1 cellular context compared by ENCODE assay signal in genomic region chr2:43219383-43220228, GRCh38.
TF ChIP-seq lines count a peak whose summit lies in the region.

No MANE protein-coding gene starts in this region.

TF ChIP-seq in GM12878, 131 proteins besides CTCF, POLR2A, EP300 and RAD21 (continued from another document and continues in another):
- TF ChIP-seq IRF5 (IDR thresholded peaks at IDR 0.05; ENCODE audit: borderline replicate concordance) (no peak), FOXM1 (IDR thresholded peaks at IDR 0.05; ENCODE audit: low read depth, low read length) (no peak), ZZZ3 (IDR thresholded peaks at IDR 0.05; ENCODE audit: control insufficient read depth, insufficient read length, low read depth) (no peak), ELK1 (IDR thresholded peaks at IDR 0.05; ENCODE audit: low read depth, low read length) (peak; percentile 57; the same call in 1 of the 2 replicates), NR2C1 (IDR thresholded peaks at IDR 0.05) (no peak), ATF2 (IDR thresholded peaks at IDR 0.05; ENCODE audit: low read length) (no peak), DPF2 (IDR thresholded peaks at IDR 0.05) (no peak), SUZ12 (IDR thresholded peaks at IDR 0.05; ENCODE audit: unreplicated experiment) (no peak), GABPA (IDR thresholded peaks at IDR 0.05; ENCODE audit: low read depth) (no peak), MYC (IDR thresholded peaks at IDR 0.05; ENCODE audit: insufficient read depth, insufficient read length, insufficient replicate concordance, low read length, severe bottlenecking) (no peak), ZBTB11 (CRISPR knock-in tag; IDR thresholded peaks at IDR 0.05) (no peak), BRCA1 (IDR thresholded peaks at IDR 0.05; ENCODE audit: low read depth, low read length) (no peak), ZNF384 (IDR thresholded peaks at IDR 0.05; ENCODE audit: borderline replicate concordance, low read depth, low read length) (no peak), TAF1 (IDR thresholded peaks at IDR 0.05; ENCODE audit: borderline replicate concordance, low read depth, low read length) (peak; percentile 70), CBFB (IDR thresholded peaks at IDR 0.05; ENCODE audit: low read depth) (peak; percentile 60; the same call in 1 of the 2 replicates), SPI1 (IDR thresholded peaks at IDR 0.05; ENCODE audit: borderline replicate concordance, insufficient read depth, low read depth, low read length) (peak; percentile 68; the same call in 1 of the 2 replicates), POLR2AphosphoS5 (IDR thresholded peaks at IDR 0.05; ENCODE audit: low read length) (peak; percentile 89), CBX3 (IDR thresholded peaks at IDR 0.05; ENCODE audit: borderline replicate concordance, low read depth) (no peak), ZNF217 (IDR thresholded peaks at IDR 0.05) (no peak), CHD1 (IDR thresholded peaks at IDR 0.05; ENCODE audit: low read depth, low read length) (0 out of 2 replicates have a peak, but pooled peaks have one; percentile 64), SRF (IDR thresholded peaks at IDR 0.05; ENCODE audit: low read depth in 2 of 2, low read length in 2 of 2) (no peak), MEF2A (IDR thresholded peaks at IDR 0.05; ENCODE audit: insufficient read depth, low read depth, low read length) (no peak), SIX5 (IDR thresholded peaks at IDR 0.05; ENCODE audit: low read depth, low read length, severe bottlenecking) (no peak), USF2 (IDR thresholded peaks at IDR 0.05; ENCODE audit: borderline replicate concordance, low read depth, low read length) (no peak), NFXL1 (IDR thresholded peaks at IDR 0.05; ENCODE audit: borderline replicate concordance) (no peak), CEBPB (IDR thresholded peaks at IDR 0.05; ENCODE audit: borderline replicate concordance in 1 of 2, low read depth in 2 of 2, low read length in 2 of 2) (no peak), FOS (IDR thresholded peaks at IDR 0.05; ENCODE audit: borderline replicate concordance, extremely low read depth, insufficient read length) (no peak), ZNF274 (IDR thresholded peaks at IDR 0.05; ENCODE audit: insufficient read depth, insufficient read length) (no peak), FOXK2 (IDR thresholded peaks at IDR 0.05) (peak; percentile 34), E2F8 (IDR thresholded peaks at IDR 0.05; ENCODE audit: low read depth, partially characterized antibody) (no peak), TARDBP (IDR thresholded peaks at IDR 0.05; ENCODE audit: borderline replicate concordance) (no peak), RELA (IDR thresholded peaks at IDR 0.05; ENCODE audit: borderline replicate concordance, partially characterized antibody) (no peak), JUND (IDR thresholded peaks at IDR 0.05; ENCODE audit: low read depth, low read length) (no peak), ZNF592 (IDR thresholded peaks at IDR 0.05) (no peak), JUNB (IDR thresholded peaks at IDR 0.05) (peak; percentile 48; the same call in 1 of the 2 replicates), PML (IDR thresholded peaks at IDR 0.05; ENCODE audit: low read length) (no peak), EED (IDR thresholded peaks at IDR 0.05; ENCODE audit: low read depth) (peak; percentile 39; the same call in 1 of the 2 replicates), ZBTB33 (IDR thresholded peaks at IDR 0.05) (no peak), RB1 (IDR thresholded peaks at IDR 0.05; ENCODE audit: borderline replicate concordance) (no peak), POLR2AphosphoS2 (IDR thresholded peaks at IDR 0.05; ENCODE audit: low read depth, low read length) (peak; percentile 84; the same call in 1 of the 2 replicates)
